Comparison of ENCODE assay signal across 22 cellular contexts in the genomic region with DNA sequence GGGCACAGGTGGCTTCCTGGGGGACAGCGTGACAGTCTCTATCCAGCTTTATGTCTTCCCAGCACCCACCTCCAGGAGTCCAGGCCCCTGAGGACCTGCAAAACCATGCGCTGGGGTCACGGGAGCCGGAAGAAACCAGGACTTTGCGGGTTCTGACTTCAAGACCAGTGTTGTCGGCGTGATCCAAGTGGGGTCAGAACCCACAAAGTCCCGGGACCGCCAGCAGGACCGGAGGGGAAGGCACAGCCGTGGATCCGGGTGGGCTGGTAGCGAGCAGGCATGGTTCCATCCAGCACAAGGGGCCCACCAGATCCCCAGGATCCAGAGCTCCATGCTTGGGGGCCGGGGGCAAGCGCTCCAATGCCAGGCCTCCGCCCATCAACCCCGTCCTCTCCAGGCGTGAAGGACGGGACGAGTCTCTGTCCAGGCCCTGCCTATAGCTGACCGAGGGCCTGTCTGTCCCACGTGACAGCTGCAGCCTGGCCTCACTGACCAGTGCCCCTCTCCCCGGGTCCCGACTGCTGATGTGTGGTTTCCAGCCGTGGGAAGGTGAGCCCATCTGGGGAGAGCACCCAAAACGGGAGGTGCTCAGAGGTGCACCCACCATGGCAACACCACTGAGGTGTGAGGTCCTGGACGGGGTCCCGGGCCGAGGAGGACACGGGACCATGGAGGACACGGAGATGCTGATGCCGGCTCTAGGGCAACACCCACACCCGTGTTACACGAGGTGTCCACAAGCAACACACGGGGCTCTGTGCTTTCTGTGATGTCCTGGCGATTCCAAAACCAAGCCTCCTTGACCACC. TPM values are rescaled to one million over a fixed set of nuclear protein-coding genes. Genes with fewer than 3 reads are reported as not detected.
"Had no signal": no experiment of that assay in that cellular context is flagged by ENCODE, and none has a peak within 500 bp of the region (broad histone marks: within the 10 kb centered on the region; RNA-seq: fewer than 3 reads in every experiment).

No MANE protein-coding gene starts in this region.

- H3K9me3 ChIP-seq: colonic mucosa, esophagus squamous epithelium, lower lobe of right lung, prostate gland had no signal

- H3K4me3 Mint-ChIP-seq: memory B cell, mesothelial cell of epicardium, nephron had no signal

- DNase-seq: cerebellar nuclear complex; colonic mucosa; dermis blood vessel endothelial cell; esophagus squamous epithelium; foreskin fibroblast; head of caudate nucleus; lower lobe of right lung; occipital lobe; retina; small intestine; stimulated activated CD4-positive, alpha-beta T cell treated with anti-CD3 and anti-CD28 coated beads, Interleukin-12 subunit alpha, Interleukin-12 subunit beta, amount 100 ng/mL, for 4 hours; stimulated activated naive CD4-positive, alpha-beta T cell treated with Interleukin-2 at 50 U/mL for 16 hours; trophoblast cell had no signal

- H3K9ac ChIP-seq: parathyroid adenoma had no signal

- H3K9me3 Mint-ChIP-seq: memory B cell, mesothelial cell of epicardium, nephron had no signal

- H3K4me2 ChIP-seq: hepatocyte had no signal

- H3K36me3 ChIP-seq: colonic mucosa had no signal

- H3K27me3 ChIP-seq: colonic mucosa, esophagus squamous epithelium, hepatocyte had no signal

- H3K4me3 ChIP-seq: colonic mucosa, esophagus squamous epithelium, hepatocyte, lower lobe of right lung, prostate gland had no signal

- H3K4me1 Mint-ChIP-seq: memory B cell, mesothelial cell of epicardium, nephron had no signal

- FAIRE-seq: small intestine had no signal

- H3K27me3 Mint-ChIP-seq: memory B cell had no signal

- H3K27ac ChIP-seq: colonic mucosa, esophagus squamous epithelium, hepatocyte, lower lobe of right lung, parathyroid adenoma, prostate gland had no signal

- H3K27ac Mint-ChIP-seq: memory B cell, mesothelial cell of epicardium, nephron had no signal

- H2AFZ ChIP-seq: hepatocyte, parathyroid adenoma had no signal

- H3K79me2 ChIP-seq: hepatocyte, parathyroid adenoma had no signal

- H3K4me1 ChIP-seq: colonic mucosa, esophagus squamous epithelium, lower lobe of right lung, parathyroid adenoma, prostate gland had no signal

- ATAC-seq: left lobe of liver, lower lobe of right lung had no signal

RNA-seq across cellular contexts. Expression of a gene that starts 54.4 kb away (rescaled TPM):
- total RNA-seq: epithelial cell of proximal tubule, myocyte had no signal
